In the genomic region with DNA sequence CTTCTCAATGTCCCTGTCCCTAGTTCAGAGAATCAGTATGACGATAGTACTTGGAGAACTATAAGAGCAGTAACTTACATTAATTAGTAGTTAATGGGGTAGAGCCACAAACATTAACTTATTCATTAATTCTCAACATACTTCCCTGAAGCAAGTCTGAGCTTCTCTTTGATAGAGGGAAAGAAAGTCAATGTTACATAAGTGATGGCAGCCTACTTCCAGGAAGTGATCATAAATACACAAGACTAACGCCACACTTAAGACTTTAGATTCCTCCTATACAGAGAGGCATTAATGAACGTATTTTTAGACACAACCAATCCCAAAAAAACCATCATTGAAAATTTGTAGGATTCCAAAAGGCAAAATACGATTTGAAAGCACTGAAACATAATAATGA, we compare ENCODE assay signal across 13 cellular contexts.
"Had no signal": no experiment of that assay in that cellular context is flagged by ENCODE, and none has a peak within 500 bp of the region (broad histone marks: within the 10 kb centered on the region; RNA-seq: fewer than 3 reads in every experiment).

No MANE protein-coding gene starts in this region.

- H3K27me3 ChIP-seq: sigmoid colon had no signal

- H3K27me3 Mint-ChIP-seq: activated CD4-positive, alpha-beta memory T cell treated with anti-CD3 and anti-CD28 coated beads for 36 hours; stimulated activated naive CD8-positive, alpha-beta T cell treated with anti-CD3 and anti-CD28 coated beads, Interleukin-15, Interleukin-2, amounts not matched to agents 100 ng/mL and 50 ng/mL, for 24 hours had no signal

- H3K27ac Mint-ChIP-seq: activated CD4-positive, alpha-beta memory T cell treated with anti-CD3 and anti-CD28 coated beads for 36 hours; endodermal cell; nephron progenitor cell; stimulated activated naive CD8-positive, alpha-beta T cell treated with anti-CD3 and anti-CD28 coated beads, Interleukin-15, Interleukin-2, amounts not matched to agents 100 ng/mL and 50 ng/mL, for 24 hours had no signal

- ATAC-seq: esophagus mucosa had no signal

- H3K36me3 ChIP-seq: sigmoid colon, thoracic aorta had no signal

- DNase-seq: activated CD4-positive, alpha-beta memory T cell treated with anti-CD3 and anti-CD28 coated beads for 36 hours; activated CD4-positive, CD25-positive, alpha-beta regulatory T cell treated with anti-CD3 and anti-CD28 coated beads, Interleukin-2, amount 50 U/mL, for 72 hours; activated gamma-delta T cell treated with Interleukin-2 at 50 U/mL for 16 hours; activated T-cell treated with anti-CD3 and anti-CD28 coated beads, Interleukin-2, amount 50 U/mL, for 48 hours; caudate nucleus; endodermal cell; nephron progenitor cell; sigmoid colon; stimulated activated CD4-positive, alpha-beta T cell treated with anti-CD3 and anti-CD28 coated beads, Interleukin-12 subunit alpha, Interleukin-12 subunit beta, amount 100 ng/mL, for 4 hours; SW 1271 had no signal

- H3K4me3 Mint-ChIP-seq: activated CD4-positive, alpha-beta memory T cell treated with anti-CD3 and anti-CD28 coated beads for 36 hours; endodermal cell; nephron progenitor cell; stimulated activated naive CD8-positive, alpha-beta T cell treated with anti-CD3 and anti-CD28 coated beads, Interleukin-15, Interleukin-2, amounts not matched to agents 100 ng/mL and 50 ng/mL, for 24 hours had no signal

- H3K9me3 Mint-ChIP-seq: activated CD4-positive, alpha-beta memory T cell treated with anti-CD3 and anti-CD28 coated beads for 36 hours; endodermal cell; stimulated activated naive CD8-positive, alpha-beta T cell treated with anti-CD3 and anti-CD28 coated beads, Interleukin-15, Interleukin-2, amounts not matched to agents 100 ng/mL and 50 ng/mL, for 24 hours had no signal

- H3K9me3 ChIP-seq: sigmoid colon, thoracic aorta had no signal

- H3K4me3 ChIP-seq: sigmoid colon, thoracic aorta had no signal

- H3K27ac ChIP-seq: thoracic aorta had no signal
